In genomic region chr6:158024566-158025297, GRCh38 we compare ENCODE assay signal across 17 cellular contexts. TPM values are rescaled to one million over a fixed set of nuclear protein-coding genes. Genes with fewer than 3 reads are reported as not detected.
DNase-seq lines count a peak whose midpoint lies in the region; ATAC-seq and TF ChIP-seq lines count a peak whose summit lies in the region.
"Had no signal": no experiment of that assay in that cellular context is flagged by ENCODE, and none has a peak within 500 bp of the region (broad histone marks: within the 10 kb centered on the region; RNA-seq: fewer than 3 reads in every experiment).

No MANE protein-coding gene starts in this region.

- peaks cover 16% of the 10 kb centered on the region for H3K36me3 Mint-ChIP-seq in HFFc6 (ENCODE audit: low read depth)
- H3K36me3 Mint-ChIP-seq in activated naive CD8-positive, alpha-beta T cell treated with anti-CD3 and anti-CD28 coated beads for 36 hours: peaks cover 16% of the 10 kb centered on the region
- no peaks in the 10 kb centered on the region for H3K36me3 Mint-ChIP-seq in neural crest cell (ENCODE audit: low read depth)
- H3K36me3 Mint-ChIP-seq: brain had no signal

- H3K4me3 ChIP-seq in stomach: no peak overlapping the region
- H3K4me3 ChIP-seq: gastroesophageal sphincter had no signal

- no peak for ATAC-seq in HG03565 (IDR thresholded peaks at IDR 0.05; ENCODE audit: unreplicated experiment)
- ATAC-seq: gastroesophageal sphincter had no signal

- no peaks in the 10 kb centered on the region for H3K9me3 ChIP-seq in stomach
- H3K9me3 ChIP-seq: gastroesophageal sphincter had no signal

- no peak overlapping the region for H3K27ac ChIP-seq in stomach
- H3K27ac ChIP-seq: 22Rv1, KMS-11 had no signal

- TF ChIP-seq EP300 in stomach (IDR thresholded peaks at IDR 0.05): no peak

- peaks cover 34% of the 10 kb centered on the region for H3K4me1 Mint-ChIP-seq in HFFc6 (ENCODE audit: low read depth)
- peaks cover 27% of the 10 kb centered on the region for H3K4me1 Mint-ChIP-seq in activated naive CD8-positive, alpha-beta T cell treated with anti-CD3 and anti-CD28 coated beads for 36 hours
- peaks cover 4% of the 10 kb centered on the region for H3K4me1 Mint-ChIP-seq in neural crest cell

- peaks cover 0 to 9% (median 9%) of the 10 kb centered on the region in 4 donors for H3K36me3 ChIP-seq in stomach

- H3K4me1 ChIP-seq in stomach: peaks cover 27 to 49% (median 33%) of the 10 kb centered on the region in 4 donors

- no peaks in the 10 kb centered on the region for H3K27me3 ChIP-seq in stomach
- H3K27me3 ChIP-seq: gastroesophageal sphincter had no signal

- TF ChIP-seq POLR2A in stomach (IDR thresholded peaks at IDR 0.05): no peak

- no peak for TF ChIP-seq CTCF in HFFc6 (IDR thresholded peaks at IDR 0.05)
- TF ChIP-seq CTCF in neural crest cell (conservative IDR thresholded peaks at IDR 0.05): no peak
- TF ChIP-seq CTCF in stomach (IDR thresholded peaks at IDR 0.05): no peak

- intact Hi-C loops in stomach (cut with DNase I; ENCODE audit: low total_unique reads): no loop called here

- H3K27ac Mint-ChIP-seq in HFFc6 (peak overlapping the region; percentile 100), neural crest cell (ENCODE audit: unreplicated experiment) (peak overlapping the region; percentile 51)
- H3K27ac Mint-ChIP-seq in activated naive CD8-positive, alpha-beta T cell treated with anti-CD3 and anti-CD28 coated beads for 36 hours: peak overlapping the region; percentile 100

- DNase-seq in NCI-H2029 treated with DMSO at 0.1 percent for 48 hours (lab: John Stamatoyannopoulos, UW) (peak; percentile 24), NCI-H2029 (lab: John Stamatoyannopoulos, UW) (no peak), HFFc6 (no peak), neural crest cell (ENCODE audit: low read depth, low spot score) (no peak), stomach (no peak), NCI-H774 (lab: John Stamatoyannopoulos, UW) (no peak)
- DNase-seq in activated naive CD8-positive, alpha-beta T cell treated with anti-CD3 and anti-CD28 coated beads for 36 hours: no peak
- DNase-seq: COR-L47, H7, NCI-H146, NCI-H524 treated with DMSO at 0.1 percent for 48 hours, T1000 had no signal

- H3K9me3 Mint-ChIP-seq in HFFc6 (no peaks in the 10 kb centered on the region), neural crest cell (no peaks in the 10 kb centered on the region)
- no peaks in the 10 kb centered on the region for H3K9me3 Mint-ChIP-seq in activated naive CD8-positive, alpha-beta T cell treated with anti-CD3 and anti-CD28 coated beads for 36 hours

- 47 to 75% (median 57%) methylated on average over 16 of the region's 16 CpGs for WGBS in stomach, 5 donors

- H3K27me3 Mint-ChIP-seq in HFFc6 (ENCODE audit: insufficient read depth): no peaks in the 10 kb centered on the region; the same call in 1 of the 2 replicates
- H3K27me3 Mint-ChIP-seq in activated naive CD8-positive, alpha-beta T cell treated with anti-CD3 and anti-CD28 coated beads for 36 hours: no peaks in the 10 kb centered on the region
- H3K27me3 Mint-ChIP-seq in neural crest cell (ENCODE audit: low read depth): peaks cover 23% of the 10 kb centered on the region

- H3K4me3 Mint-ChIP-seq in HFFc6: peak overlapping the region; percentile 85; the same call in 1 of the 2 replicates
- no peak overlapping the region for H3K4me3 Mint-ChIP-seq in activated naive CD8-positive, alpha-beta T cell treated with anti-CD3 and anti-CD28 coated beads for 36 hours
- H3K4me3 Mint-ChIP-seq in neural crest cell: no peak overlapping the region
- H3K4me3 Mint-ChIP-seq: brain had no signal

RNA-seq across cellular contexts. Expression of gene SYNJ2, which starts 43.1 kb away (rescaled TPM):
- total RNA-seq in HFFc6 (2021; fragmentation: NEBNext Ultra II Directional; extraction: Animal tissue kit (Norgen Biotek cat#: 25700)): 10 to 100 TPM; 31.8 to 46.4 (median 41.3) TPM
- total RNA-seq in activated naive CD8-positive, alpha-beta T cell treated with anti-CD3 and anti-CD28 coated beads for 36 hours: 10 to 100 TPM; 28.1 to 29.4 TPM
- total RNA-seq in neural crest cell: 2.9 TPM in 2 replicates
- 10 to 100 TPM; 11.7 to 41.4 (median 25.4) TPM for total RNA-seq in stomach
- 1 to 10 TPM; 4.7 to 6.3 (median 6.0) TPM for polyA plus RNA-seq in stomach
